2 cellular contexts compared by ENCODE assay signal in the genomic region with DNA sequence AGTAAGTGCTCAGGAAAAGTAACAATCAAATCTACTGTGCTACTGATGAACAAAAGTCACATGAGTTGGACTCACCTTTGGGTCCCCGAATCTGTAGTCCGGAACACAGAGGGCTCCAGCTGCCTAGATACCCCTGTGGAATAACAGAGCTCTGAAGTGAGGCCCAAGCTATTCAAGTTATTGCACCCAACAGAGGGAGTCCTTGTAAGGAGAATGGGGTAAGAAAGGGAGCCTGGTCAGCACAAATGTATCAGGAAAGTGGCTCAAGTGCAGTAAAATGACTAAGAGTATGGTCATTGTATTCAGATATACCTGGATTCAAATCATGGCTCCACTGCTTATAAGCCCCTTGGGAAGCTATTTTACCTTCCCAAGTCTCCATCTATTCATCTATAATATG.
TF ChIP-seq lines count a peak whose summit lies in the region.

No MANE protein-coding gene starts in this region.

TF ChIP-seq in A549, 52 proteins besides CTCF, POLR2A, EP300 and RAD21:
- TF ChIP-seq JUNB (IDR thresholded peaks at IDR 0.05) (no peak), NPAS2 (CRISPR knock-in tag; IDR thresholded peaks at IDR 0.05; ENCODE audit: borderline replicate concordance) (no peak), HDAC2 (IDR thresholded peaks at IDR 0.05) (no peak), CBX8 (IDR thresholded peaks at IDR 0.05) (no peak), HOXA7 (CRISPR knock-in tag; IDR thresholded peaks at IDR 0.05) (no peak; the same call in 1 of the 2 replicates), ATOH8 (CRISPR knock-in tag; IDR thresholded peaks at IDR 0.05; ENCODE audit: low read depth) (no peak), FOSL2 (IDR thresholded peaks at IDR 0.05) (no peak), FOSL2 (CRISPR knock-in tag; IDR thresholded peaks at IDR 0.05) (peak; percentile 57), EHF (CRISPR knock-in tag; IDR thresholded peaks at IDR 0.05) (no peak), JUN (IDR thresholded peaks at IDR 0.05) (peak; percentile 36 to 59; a peak in 2 of 5 replicates), MAFK (IDR thresholded peaks at IDR 0.05; ENCODE audit: partially characterized antibody) (peak; percentile 97), RCOR1 (IDR thresholded peaks at IDR 0.05; ENCODE audit: low read depth, low read length) (no peak), ZSCAN20 (CRISPR knock-in tag; IDR thresholded peaks at IDR 0.05) (0 out of 2 replicates have a peak, but pooled peaks have one; percentile 26), SMC3 (IDR thresholded peaks at IDR 0.05) (peak; percentile 84)

TF ChIP-seq in HCT116, 20 proteins besides CTCF, POLR2A, EP300 and RAD21:
- TF ChIP-seq FOSL1 (IDR thresholded peaks at IDR 0.05; ENCODE audit: low read depth): no peak
- no peak for TF ChIP-seq ZNF274 (IDR thresholded peaks at IDR 0.05; ENCODE audit: low read depth, low read length)
- no peak for TF ChIP-seq EGR1 (IDR thresholded peaks at IDR 0.05; ENCODE audit: low read depth)
- TF ChIP-seq ZFX (IDR thresholded peaks at IDR 0.05): no peak
- no peak for TF ChIP-seq EZH2 (IDR thresholded peaks at IDR 0.05)
- TF ChIP-seq TCF7L2 (IDR thresholded peaks at IDR 0.05; ENCODE audit: borderline replicate concordance, extremely low read depth, insufficient read depth, insufficient read length): no peak
- TF ChIP-seq SIN3A (IDR thresholded peaks at IDR 0.05; ENCODE audit: low read depth): no peak
- no peak for TF ChIP-seq POLR2AphosphoS5 (IDR thresholded peaks at IDR 0.05; ENCODE audit: low read depth, low read length)
- TF ChIP-seq SRF (IDR thresholded peaks at IDR 0.05; ENCODE audit: low read depth): no peak
- no peak for TF ChIP-seq ELF1 (IDR thresholded peaks at IDR 0.05; ENCODE audit: borderline replicate concordance, low read depth)
- TF ChIP-seq, protein P1, sequence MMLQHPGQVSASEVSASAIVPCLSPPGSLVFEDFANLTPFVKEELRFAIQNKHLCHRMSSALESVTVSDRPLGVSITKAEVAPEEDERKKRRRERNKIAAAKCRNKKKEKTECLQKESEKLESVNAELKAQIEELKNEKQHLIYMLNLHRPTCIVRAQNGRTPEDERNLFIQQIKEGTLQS (IDR thresholded peaks at IDR 0.05): no peak
